ENCODE assay signal across 7 cellular contexts in the genomic region with DNA sequence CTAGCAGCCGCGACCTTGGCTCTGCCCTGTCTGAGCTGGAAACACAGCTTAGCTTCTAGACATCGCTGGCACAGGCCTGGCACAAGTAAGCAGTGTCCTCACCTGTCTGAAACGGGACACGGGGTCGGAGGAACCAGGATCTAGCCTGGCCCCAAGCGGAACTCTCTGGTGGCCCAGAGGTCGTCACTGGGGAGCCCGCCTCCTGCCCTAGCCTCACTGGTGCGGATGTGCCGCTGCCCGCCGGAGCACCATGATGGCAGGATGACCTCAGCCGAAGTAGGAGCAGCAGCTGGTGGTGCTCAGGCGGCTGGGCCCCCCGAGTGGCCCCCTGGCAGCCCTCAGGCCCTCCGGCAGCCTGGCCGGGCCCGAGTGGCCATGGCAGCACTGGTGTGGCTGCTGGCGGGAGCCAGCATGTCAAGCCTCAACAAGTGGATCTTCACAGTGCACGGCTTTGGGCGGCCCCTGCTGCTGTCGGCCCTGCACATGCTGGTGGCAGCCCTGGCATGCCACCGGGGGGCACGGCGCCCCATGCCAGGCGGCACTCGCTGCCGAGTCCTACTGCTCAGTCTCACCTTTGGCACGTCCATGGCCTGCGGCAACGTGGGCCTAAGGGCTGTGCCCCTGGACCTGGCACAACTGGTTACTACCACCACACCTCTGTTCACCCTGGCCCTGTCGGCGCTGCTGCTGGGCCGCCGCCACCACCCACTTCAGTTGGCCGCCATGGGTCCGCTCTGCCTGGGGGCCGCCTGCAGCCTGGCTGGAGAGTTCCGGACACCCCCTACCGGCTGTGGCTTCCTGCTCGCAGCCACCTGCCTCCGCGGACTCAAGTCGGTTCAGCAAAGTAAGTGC. TPM values are rescaled to one million over a fixed set of nuclear protein-coding genes. Genes with fewer than 3 reads are reported as not detected.
DNase-seq lines count a peak whose midpoint lies in the region; ATAC-seq, FAIRE-seq and TF ChIP-seq lines count a peak whose summit lies in the region.

No MANE protein-coding gene starts in this region.

- no peaks in the 10 kb centered on the region for H4K20me1 ChIP-seq in HepG2 (ENCODE audit: insufficient read depth, low read length)

- TF ChIP-seq CTCF in RWPE1 (conservative IDR thresholded peaks at IDR 0.05; ENCODE audit: low read depth) (no peak), HepG2 (CRISPR knock-in tag; IDR thresholded peaks at IDR 0.05) (0 out of 2 replicates have a peak, but pooled peaks have one; percentile 3)

- H3K9me3 Mint-ChIP-seq in central memory CD8-positive, alpha-beta T cell: no peaks in the 10 kb centered on the region

- FAIRE-seq in HepG2 (lab: Jason Lieb, UNC): no peak

- H3K4me3 ChIP-seq in HepG2 (replicated peaks in 1 of 3; ENCODE audit: insufficient read depth in 1 of 3, low read depth in 2 of 3, low read length in 3 of 3) (peak overlapping the region; percentile 46 to 75 (median 57); a peak in 5 of 6 replicates), stomach smooth muscle (ENCODE audit: low read length in 2 of 2) (peak overlapping the region; percentile 78 to 86)

- TF ChIP-seq EP300 in HepG2 (IDR thresholded peaks at IDR 0.05; ENCODE audit: low read depth in 2 of 2, low read length in 2 of 2) (no peak), HepG2 (CRISPR knock-in tag; IDR thresholded peaks at IDR 0.05; ENCODE audit: borderline replicate concordance) (no peak)

- peak overlapping the region; percentile 82 for H3K4me2 ChIP-seq in HepG2 (ENCODE audit: low read depth, low read length)

- BruUV-seq in HepG2 (replicated peaks; lab: Mats Ljungman, UMichigan): no TSS peak

- 54% methylated on average over 15 of the region's 45 CpGs for WGBS in HepG2 (ENCODE audit: low lambda C conversion rate)

- TF ChIP-seq RAD21 in HepG2 (CRISPR knock-in tag; IDR thresholded peaks at IDR 0.05): no peak

- in situ Hi-C loops in HepG2 (cut with HindIII; ENCODE audit: extremely low pct_ligation_motif_present, low pct_unique_long_range_greater_than_20kb): no loop called here

- H3K9me3 ChIP-seq in HepG2 (ENCODE audit: low read length) (no peaks in the 10 kb centered on the region), stomach smooth muscle (ENCODE audit: control insufficient read depth in 2 of 2, low read length in 2 of 2) (no peaks in the 10 kb centered on the region)

- DNase-seq in RWPE1 (ENCODE audit: low spot score): no peak
- no peak for DNase-seq in central memory CD8-positive, alpha-beta T cell (ENCODE audit: low spot score in 2 of 2)
- no peak for DNase-seq in HepG2 (ENCODE audit: low spot score)

- CTCF ChIA-PET in RWPE1 (lab: Yijun Ruan, JAX): interaction anchor here (1.0 to 4.0 kb wide), 2 partner anchors 13 to 119 kb away, joined by 4 to 33 read pairs; no protein-coding TSS in a partner anchor
- CTCF ChIA-PET in HepG2 (lab: Yijun Ruan, JAX; ENCODE audit: low intra/inter-chr PET ratio, low total read pairs): interaction anchor here (3.4 kb wide), 1 partner anchor 119 kb away, joined by 61 read pairs; no protein-coding TSS in a partner anchor

- peak overlapping the region; percentile 79 for H3K4me3 Mint-ChIP-seq in central memory CD8-positive, alpha-beta T cell

- H3K36me3 ChIP-seq in HepG2 (replicated peaks in 1 of 2; ENCODE audit: control insufficient read depth in 1 of 2, insufficient read depth in 2 of 2, low read length in 2 of 2): no peaks in the 10 kb centered on the region
- no peaks in the 10 kb centered on the region for H3K36me3 ChIP-seq in stomach smooth muscle (ENCODE audit: control insufficient read depth in 2 of 2, insufficient read depth in 2 of 2, low read length in 2 of 2)

- H3K27me3 ChIP-seq in HepG2 (ENCODE audit: control insufficient read depth in 1 of 2, insufficient read depth in 2 of 2, low read length in 2 of 2) (peaks cover 0 to 4% of the 10 kb centered on the region in 2 experiments; a peak in 3 of 5 replicates), stomach smooth muscle (ENCODE audit: control insufficient read depth in 1 of 2, insufficient read depth in 2 of 2, low read length in 2 of 2) (no peaks in the 10 kb centered on the region)

- peaks cover 5% of the 10 kb centered on the region for H3K36me3 Mint-ChIP-seq in central memory CD8-positive, alpha-beta T cell (ENCODE audit: insufficient read depth)

- H3K4me1 Mint-ChIP-seq in central memory CD8-positive, alpha-beta T cell: peaks cover 21% of the 10 kb centered on the region

- H3K79me2 ChIP-seq in HepG2 (ENCODE audit: insufficient read depth, low read length): no peaks in the 10 kb centered on the region

- no peak overlapping the region for H2AFZ ChIP-seq in HepG2 (ENCODE audit: low read length)

- H3K27ac ChIP-seq in RWPE1: peak overlapping the region; percentile 85
- H3K27ac ChIP-seq in HepG2 (ENCODE audit: extremely low read length, insufficient read depth, low read length): no peak overlapping the region
- H3K27ac ChIP-seq in stomach smooth muscle (ENCODE audit: low read length): peak overlapping the region; percentile 76

- intact Hi-C loops in HepG2 (cut with micrococcal nuclease; ENCODE audit: unreplicated experiment): no loop called here

- H3K9ac ChIP-seq in HepG2 (ENCODE audit: insufficient read depth, low read depth, low read length) (peak overlapping the region; percentile 36; the same call in 1 of the 2 replicates), stomach smooth muscle (ENCODE audit: low read length in 2 of 2) (peak overlapping the region; percentile 87 to 90)

- H3K27ac Mint-ChIP-seq in central memory CD8-positive, alpha-beta T cell (ENCODE audit: low read depth): peak overlapping the region; percentile 71

- POLR2A ChIA-PET in RWPE1 (lab: Yijun Ruan, JAX; ENCODE audit: low non-redundant PET) (no interaction called here), HepG2 (lab: Yijun Ruan, JAX) (no interaction called here)

- TF ChIP-seq POLR2A in HepG2 (IDR thresholded peaks at IDR 0.05; ENCODE audit: insufficient read depth in 1 of 2, low read depth in 2 of 2, low read length in 2 of 2): no peak

- no peaks in the 10 kb centered on the region for H3K27me3 Mint-ChIP-seq in central memory CD8-positive, alpha-beta T cell

- peak; percentile 3 for ATAC-seq in GM18907 (IDR thresholded peaks at IDR 0.05; ENCODE audit: unreplicated experiment)
- peak; percentile 7 for ATAC-seq in central memory CD8-positive, alpha-beta T cell (replicated peaks; ENCODE audit: extremely low read depth, poor library complexity, severe bottlenecking)
- ATAC-seq in HepG2: no peak
- ATAC-seq in GM19023 (IDR thresholded peaks at IDR 0.05; ENCODE audit: unreplicated experiment): no peak
- no peak for ATAC-seq in GM18517 (IDR thresholded peaks at IDR 0.05; ENCODE audit: unreplicated experiment)

- H3K4me1 ChIP-seq in HepG2 (ENCODE audit: insufficient read depth, low read length) (peaks cover 10% of the 10 kb centered on the region), stomach smooth muscle (ENCODE audit: control insufficient read depth, insufficient read depth, low read length) (peaks cover 33% of the 10 kb centered on the region)

RNA-seq across cellular contexts. Expression of gene SLC35E4, which starts 0.9 kb away (rescaled TPM):
- total RNA-seq in HepG2 (2016; rRNA removed; fragmentation: Illumina TruSeq; extraction: Trizol): 0.15 TPM in 1 of 2 replicates, not detected in the other
- 0.09 TPM in 1 of 2 replicates, not detected in the other for total RNA-seq in HepG2 (2016; cell fraction: cytosol; rRNA removed; fragmentation: Illumina TruSeq; extraction: Trizol; ENCODE audit: low read depth)
- total RNA-seq in HepG2 (2016; cell fraction: insoluble cytoplasmic fraction; rRNA removed; fragmentation: Illumina TruSeq; extraction: Trizol): 0.13 TPM in 1 of 2 replicates, not detected in the other
- 0.14 TPM in 1 of 2 replicates, not detected in the other for total RNA-seq in HepG2 (2016; cell fraction: membrane; rRNA removed; fragmentation: Illumina TruSeq; extraction: Trizol)
- total RNA-seq in HepG2 (2016; cell fraction: nucleus; rRNA removed; fragmentation: Illumina TruSeq; extraction: Trizol): 0.12 and 0.16 TPM in 2 replicates
- 0.07 and 0.13 TPM in 2 replicates for polyA plus RNA-seq in HepG2 (2011; rRNA removed)
- 0.09 and 0.17 TPM in 2 replicates for polyA plus RNA-seq in HepG2 (2011; cell fraction: cytosol; rRNA removed)
- 0.10 TPM in 1 of 2 replicates, not detected in the other for polyA plus RNA-seq in HepG2 (2011; cell fraction: nucleus; rRNA removed)
- 0.07 and 0.08 TPM in 2 replicates for polyA plus RNA-seq in HepG2 (2012)
- not detected in 2 replicates for polyA plus RNA-seq in HepG2 (2016; cell fraction: cytosol; fragmentation: Illumina TruSeq; extraction: Trizol; ENCODE audit: low read depth)
- 0.09 TPM in 1 of 2 replicates, not detected in the other for polyA plus RNA-seq in HepG2 (2016; cell fraction: insoluble cytoplasmic fraction; fragmentation: Illumina TruSeq; extraction: Trizol; ENCODE audit: low read depth)
- 0.06 TPM in 1 of 2 replicates, not detected in the other for polyA plus RNA-seq in HepG2 (2016; cell fraction: membrane; fragmentation: Illumina TruSeq; extraction: Trizol; ENCODE audit: low read depth)
- 0.33 TPM in 1 of 2 replicates, not detected in the other for polyA plus RNA-seq in HepG2 (2016; cell fraction: nucleus; fragmentation: Illumina TruSeq; extraction: Trizol; ENCODE audit: insufficient read depth, low read depth)
- 0.12 and 3.3 TPM in 2 replicates for polyA minus RNA-seq in HepG2 (2011; rRNA and poly(A)+ RNA removed; ENCODE audit: low replicate concordance)
- 0.18 TPM in 1 of 2 replicates, not detected in the other for polyA minus RNA-seq in HepG2 (2011; cell fraction: cytosol; rRNA and poly(A)+ RNA removed)
- not detected in 2 replicates for polyA minus RNA-seq in HepG2 (2011; cell fraction: nucleus; rRNA and poly(A)+ RNA removed)

RNA-seq across cellular contexts. Expression of gene TCN2, which starts 29.5 kb away (rescaled TPM):
- 0.31 TPM in 1 of 2 replicates, not detected in the other for total RNA-seq in HepG2 (2016; rRNA removed; fragmentation: Illumina TruSeq; extraction: Trizol)
- 0.30 TPM in 1 of 2 replicates, not detected in the other for total RNA-seq in HepG2 (2016; cell fraction: cytosol; rRNA removed; fragmentation: Illumina TruSeq; extraction: Trizol; ENCODE audit: low read depth)
- total RNA-seq in HepG2 (2016; cell fraction: insoluble cytoplasmic fraction; rRNA removed; fragmentation: Illumina TruSeq; extraction: Trizol): 0.15 and 0.45 TPM in 2 replicates
- total RNA-seq in HepG2 (2016; cell fraction: membrane; rRNA removed; fragmentation: Illumina TruSeq; extraction: Trizol): 0.17 and 0.28 TPM in 2 replicates
- 0.34 and 0.43 TPM in 2 replicates for total RNA-seq in HepG2 (2016; cell fraction: nucleus; rRNA removed; fragmentation: Illumina TruSeq; extraction: Trizol)
- 0.29 and 0.67 TPM in 2 replicates for polyA plus RNA-seq in HepG2 (2011; rRNA removed)
- 0.37 and 0.55 TPM in 2 replicates for polyA plus RNA-seq in HepG2 (2011; cell fraction: cytosol; rRNA removed)
- polyA plus RNA-seq in HepG2 (2011; cell fraction: nucleus; rRNA removed): 0.35 and 0.59 TPM in 2 replicates
- 0.40 and 0.61 TPM in 2 replicates for polyA plus RNA-seq in HepG2 (2012)
- 0.06 and 0.10 TPM in 2 replicates for polyA plus RNA-seq in HepG2 (2016; cell fraction: cytosol; fragmentation: Illumina TruSeq; extraction: Trizol; ENCODE audit: low read depth)
- 0.20 and 0.21 TPM in 2 replicates for polyA plus RNA-seq in HepG2 (2016; cell fraction: insoluble cytoplasmic fraction; fragmentation: Illumina TruSeq; extraction: Trizol; ENCODE audit: low read depth)
- polyA plus RNA-seq in HepG2 (2016; cell fraction: membrane; fragmentation: Illumina TruSeq; extraction: Trizol; ENCODE audit: low read depth): 0.16 and 0.31 TPM in 2 replicates
- 0.53 and 0.63 TPM in 2 replicates for polyA plus RNA-seq in HepG2 (2016; cell fraction: nucleus; fragmentation: Illumina TruSeq; extraction: Trizol; ENCODE audit: insufficient read depth, low read depth)
- polyA minus RNA-seq in HepG2 (2011; rRNA and poly(A)+ RNA removed; ENCODE audit: low replicate concordance): 0.30 and 0.87 TPM in 2 replicates
- not detected in 2 replicates for polyA minus RNA-seq in HepG2 (2011; cell fraction: cytosol; rRNA and poly(A)+ RNA removed)
- polyA minus RNA-seq in HepG2 (2011; cell fraction: nucleus; rRNA and poly(A)+ RNA removed): 0.12 TPM in 1 of 2 replicates, not detected in the other

RNA-seq across cellular contexts. Expression of gene DUSP18, which starts 31.2 kb away (rescaled TPM):
- total RNA-seq in HepG2 (2016; rRNA removed; fragmentation: Illumina TruSeq; extraction: Trizol): 1.4 and 2.0 TPM in 2 replicates
- 0.44 and 1.1 TPM in 2 replicates for total RNA-seq in HepG2 (2016; cell fraction: cytosol; rRNA removed; fragmentation: Illumina TruSeq; extraction: Trizol; ENCODE audit: low read depth)
- 1.2 and 1.4 TPM in 2 replicates for total RNA-seq in HepG2 (2016; cell fraction: insoluble cytoplasmic fraction; rRNA removed; fragmentation: Illumina TruSeq; extraction: Trizol)
- total RNA-seq in HepG2 (2016; cell fraction: membrane; rRNA removed; fragmentation: Illumina TruSeq; extraction: Trizol): 2.3 and 2.4 TPM in 2 replicates
- total RNA-seq in HepG2 (2016; cell fraction: nucleus; rRNA removed; fragmentation: Illumina TruSeq; extraction: Trizol): 0.91 and 1.3 TPM in 2 replicates
- polyA plus RNA-seq in HepG2 (2011; rRNA removed): 2.1 and 2.3 TPM in 2 replicates
- polyA plus RNA-seq in HepG2 (2011; cell fraction: cytosol; rRNA removed): 2.6 and 2.8 TPM in 2 replicates
- 2.1 and 2.7 TPM in 2 replicates for polyA plus RNA-seq in HepG2 (2011; cell fraction: nucleus; rRNA removed)
- 0.81 and 0.87 TPM in 2 replicates for polyA plus RNA-seq in HepG2 (2012)
- polyA plus RNA-seq in HepG2 (2016; cell fraction: cytosol; fragmentation: Illumina TruSeq; extraction: Trizol; ENCODE audit: low read depth): 1.1 and 1.7 TPM in 2 replicates
- polyA plus RNA-seq in HepG2 (2016; cell fraction: insoluble cytoplasmic fraction; fragmentation: Illumina TruSeq; extraction: Trizol; ENCODE audit: low read depth): 1.6 and 1.7 TPM in 2 replicates
- 1.8 and 2.1 TPM in 2 replicates for polyA plus RNA-seq in HepG2 (2016; cell fraction: membrane; fragmentation: Illumina TruSeq; extraction: Trizol; ENCODE audit: low read depth)
- polyA plus RNA-seq in HepG2 (2016; cell fraction: nucleus; fragmentation: Illumina TruSeq; extraction: Trizol; ENCODE audit: insufficient read depth, low read depth): 1.0 and 1.5 TPM in 2 replicates
- polyA minus RNA-seq in HepG2 (2011; rRNA and poly(A)+ RNA removed; ENCODE audit: low replicate concordance): 3.0 and 7.6 TPM in 2 replicates
- 0.79 and 1.8 TPM in 2 replicates for polyA minus RNA-seq in HepG2 (2011; cell fraction: cytosol; rRNA and poly(A)+ RNA removed)
- polyA minus RNA-seq in HepG2 (2011; cell fraction: nucleus; rRNA and poly(A)+ RNA removed): 1.3 and 1.7 TPM in 2 replicates

RNA-seq across cellular contexts. Expression of gene PES1, which starts 44.7 kb away (rescaled TPM):
- 94.7 and 111 TPM in 2 replicates for total RNA-seq in HepG2 (2016; rRNA removed; fragmentation: Illumina TruSeq; extraction: Trizol)
- total RNA-seq in HepG2 (2016; cell fraction: cytosol; rRNA removed; fragmentation: Illumina TruSeq; extraction: Trizol; ENCODE audit: low read depth): 23.4 and 23.7 TPM in 2 replicates
- 106 and 120 TPM in 2 replicates for total RNA-seq in HepG2 (2016; cell fraction: insoluble cytoplasmic fraction; rRNA removed; fragmentation: Illumina TruSeq; extraction: Trizol)
- 37.9 and 40.4 TPM in 2 replicates for total RNA-seq in HepG2 (2016; cell fraction: membrane; rRNA removed; fragmentation: Illumina TruSeq; extraction: Trizol)
- 46.0 and 52.0 TPM in 2 replicates for total RNA-seq in HepG2 (2016; cell fraction: nucleus; rRNA removed; fragmentation: Illumina TruSeq; extraction: Trizol)
- polyA plus RNA-seq in HepG2 (2011; rRNA removed): 65.1 and 70.0 TPM in 2 replicates
- polyA plus RNA-seq in HepG2 (2011; cell fraction: cytosol; rRNA removed): 60.6 and 70.4 TPM in 2 replicates
- 79.4 and 94.0 TPM in 2 replicates for polyA plus RNA-seq in HepG2 (2011; cell fraction: nucleus; rRNA removed)
- polyA plus RNA-seq in HepG2 (2012): 40.1 and 42.9 TPM in 2 replicates
- polyA plus RNA-seq in HepG2 (2016; cell fraction: cytosol; fragmentation: Illumina TruSeq; extraction: Trizol; ENCODE audit: low read depth): 14.6 and 17.1 TPM in 2 replicates
- 110 and 112 TPM in 2 replicates for polyA plus RNA-seq in HepG2 (2016; cell fraction: insoluble cytoplasmic fraction; fragmentation: Illumina TruSeq; extraction: Trizol; ENCODE audit: low read depth)
- polyA plus RNA-seq in HepG2 (2016; cell fraction: membrane; fragmentation: Illumina TruSeq; extraction: Trizol; ENCODE audit: low read depth): 26.4 and 29.2 TPM in 2 replicates
- 76.3 and 79.7 TPM in 2 replicates for polyA plus RNA-seq in HepG2 (2016; cell fraction: nucleus; fragmentation: Illumina TruSeq; extraction: Trizol; ENCODE audit: insufficient read depth, low read depth)
- 210 and 241 TPM in 2 replicates for polyA minus RNA-seq in HepG2 (2011; rRNA and poly(A)+ RNA removed; ENCODE audit: low replicate concordance)
- 36.6 and 46.5 TPM in 2 replicates for polyA minus RNA-seq in HepG2 (2011; cell fraction: cytosol; rRNA and poly(A)+ RNA removed)
- 50.9 and 67.1 TPM in 2 replicates for polyA minus RNA-seq in HepG2 (2011; cell fraction: nucleus; rRNA and poly(A)+ RNA removed)

RNA-seq across cellular contexts. Expression of gene OSBP2, which starts 58.2 kb away (rescaled TPM):
- total RNA-seq in HepG2 (2016; rRNA removed; fragmentation: Illumina TruSeq; extraction: Trizol): 7.1 and 7.7 TPM in 2 replicates
- total RNA-seq in HepG2 (2016; cell fraction: cytosol; rRNA removed; fragmentation: Illumina TruSeq; extraction: Trizol; ENCODE audit: low read depth): 1.9 and 2.2 TPM in 2 replicates
- 8.2 and 8.7 TPM in 2 replicates for total RNA-seq in HepG2 (2016; cell fraction: insoluble cytoplasmic fraction; rRNA removed; fragmentation: Illumina TruSeq; extraction: Trizol)
- 7.4 and 9.1 TPM in 2 replicates for total RNA-seq in HepG2 (2016; cell fraction: membrane; rRNA removed; fragmentation: Illumina TruSeq; extraction: Trizol)
- 5.3 and 10.0 TPM in 2 replicates for total RNA-seq in HepG2 (2016; cell fraction: nucleus; rRNA removed; fragmentation: Illumina TruSeq; extraction: Trizol)
- polyA plus RNA-seq in HepG2 (2011; rRNA removed): 5.0 and 7.9 TPM in 2 replicates
- polyA plus RNA-seq in HepG2 (2011; cell fraction: cytosol; rRNA removed): 3.8 and 4.7 TPM in 2 replicates
- 5.9 and 7.6 TPM in 2 replicates for polyA plus RNA-seq in HepG2 (2011; cell fraction: nucleus; rRNA removed)
- polyA plus RNA-seq in HepG2 (2012): 4.1 and 4.4 TPM in 2 replicates
- 3.0 and 5.0 TPM in 2 replicates for polyA plus RNA-seq in HepG2 (2016; cell fraction: cytosol; fragmentation: Illumina TruSeq; extraction: Trizol; ENCODE audit: low read depth)
- polyA plus RNA-seq in HepG2 (2016; cell fraction: insoluble cytoplasmic fraction; fragmentation: Illumina TruSeq; extraction: Trizol; ENCODE audit: low read depth): 7.0 and 13.0 TPM in 2 replicates
- 11.2 and 12.1 TPM in 2 replicates for polyA plus RNA-seq in HepG2 (2016; cell fraction: membrane; fragmentation: Illumina TruSeq; extraction: Trizol; ENCODE audit: low read depth)
- polyA plus RNA-seq in HepG2 (2016; cell fraction: nucleus; fragmentation: Illumina TruSeq; extraction: Trizol; ENCODE audit: insufficient read depth, low read depth): 10.2 and 11.3 TPM in 2 replicates
- 7.4 and 90.6 TPM in 2 replicates for polyA minus RNA-seq in HepG2 (2011; rRNA and poly(A)+ RNA removed; ENCODE audit: low replicate concordance)
- 2.9 and 4.3 TPM in 2 replicates for polyA minus RNA-seq in HepG2 (2011; cell fraction: cytosol; rRNA and poly(A)+ RNA removed)
- polyA minus RNA-seq in HepG2 (2011; cell fraction: nucleus; rRNA and poly(A)+ RNA removed): 6.0 and 6.8 TPM in 2 replicates

Comparison
In these comparisons a context has a peak if more than half of its experiments do, and no peak if none do; other contexts are left out.
1. ATAC-seq: peak in GM18907 (single experiment) and central memory CD8-positive, alpha-beta T cell (single experiment); none in HepG2 (single experiment), GM19023 (single experiment) and GM18517 (single experiment).